Comparison of ENCODE assay signal across 8 cellular contexts in genomic region chr12:122896662-122897061, GRCh38. TPM values are rescaled to one million over a fixed set of nuclear protein-coding genes. Genes with fewer than 3 reads are reported as not detected.
A peak's percentile ranks its signal among the peaks of the same experiment; 100 is the strongest.
DNase-seq lines count a peak whose midpoint lies in the region; ATAC-seq and TF ChIP-seq lines count a peak whose summit lies in the region.

No MANE protein-coding gene starts in this region.

- H3K36me3 ChIP-seq in heart right ventricle (no peaks in the 10 kb centered on the region), lower lobe of right lung (no peaks in the 10 kb centered on the region), transverse colon (no peaks in the 10 kb centered on the region)

- no peak for TF ChIP-seq POLR2A in transverse colon (IDR thresholded peaks at IDR 0.05)

- H3K4me1 ChIP-seq in heart right ventricle (peaks cover 4 to 65% (median 38%) of the 10 kb centered on the region in 9 donors), lower lobe of right lung (peaks cover 45% of the 10 kb centered on the region), transverse colon (peaks cover 12 to 63% (median 40%) of the 10 kb centered on the region in 4 donors)

- peaks cover 42% of the 10 kb centered on the region for H3K4me1 Mint-ChIP-seq in activated T-helper 17 cell treated with anti-CD3 and anti-CD28 coated beads, Interleukin-2, amount 50 U/mL, for 72 hours

- ATAC-seq in heart right ventricle (no peak), left cardiac atrium (no peak), lower lobe of right lung (no peak)
- ATAC-seq in activated T-helper 17 cell treated with anti-CD3 and anti-CD28 coated beads, Interleukin-2, amount 50 U/mL, for 72 hours (replicated peaks) = no peak

- peak overlapping the region in 9 of 10 donors; percentile 85 to 94 (median 89) for H3K27ac ChIP-seq in heart right ventricle
- H3K27ac ChIP-seq in lower lobe of right lung = peak overlapping the region; percentile 94
- H3K27ac ChIP-seq in transverse colon = peak overlapping the region; percentile 93 to 98 (median 95)

- H3K4me3 ChIP-seq in heart right ventricle (peak overlapping the region in 1 of 10 donors; percentile 78), lower lobe of right lung (no peak overlapping the region), transverse colon (no peak overlapping the region)

- intact Hi-C loops in heart right ventricle (cut with DNase I) (loop anchor here in 2 of 10 donors (5.0 kb wide), 2 partner anchors 34 to 56 kb away; no protein-coding TSS in a partner anchor), left cardiac atrium (cut with DNase I) (no loop called here), lower lobe of right lung (cut with DNase I) (no loop called here), transverse colon (cut with DNase I; ENCODE audit: low total_unique reads) (loop anchor here (5.0 kb wide), 1 partner anchor 239 kb away; no protein-coding TSS in a partner anchor)

- DNase-seq in heart right ventricle = no peak
- DNase-seq in left cardiac atrium = no peak
- DNase-seq in lower lobe of right lung = no peak
- no peak for DNase-seq in transverse colon
- no peak for DNase-seq in ACHN
- DNase-seq in HUDEP-2 (lab: John Stamatoyannopoulos, UW; ENCODE audit: unreplicated experiment in 76 of 76) = no peak
- DNase-seq in OCI-M2 (lab: John Stamatoyannopoulos, UW; ENCODE audit: unreplicated experiment) = no peak

- H3K27me3 ChIP-seq in heart right ventricle (no peaks in the 10 kb centered on the region), lower lobe of right lung (ENCODE audit: low read depth) (no peaks in the 10 kb centered on the region), transverse colon (no peaks in the 10 kb centered on the region)

- peaks cover 4% of the 10 kb centered on the region for H3K9me3 Mint-ChIP-seq in activated T-helper 17 cell treated with anti-CD3 and anti-CD28 coated beads, Interleukin-2, amount 50 U/mL, for 72 hours

- WGBS in heart right ventricle, 2 donors = 91 to 94% methylated on average over 7 of the region's 7 CpGs
- WGBS in transverse colon (ENCODE audit: low coverage in 1 of 2), 2 donors = 90 to 100% methylated on average over 1 to 7 of the region's 7 CpGs

- TF ChIP-seq CTCF in heart right ventricle (IDR thresholded peaks at IDR 0.05) = no peak
- no peak for TF ChIP-seq CTCF in lower lobe of right lung (IDR thresholded peaks at IDR 0.05)
- no peak for TF ChIP-seq CTCF in transverse colon (IDR thresholded peaks at IDR 0.05)

- TF ChIP-seq EP300 in transverse colon (IDR thresholded peaks at IDR 0.05; ENCODE audit: low read depth) = no peak

- H3K36me3 Mint-ChIP-seq in activated T-helper 17 cell treated with anti-CD3 and anti-CD28 coated beads, Interleukin-2, amount 50 U/mL, for 72 hours (ENCODE audit: low read depth) = peaks cover 29% of the 10 kb centered on the region

- peak overlapping the region; percentile 92 for H3K27ac Mint-ChIP-seq in activated T-helper 17 cell treated with anti-CD3 and anti-CD28 coated beads, Interleukin-2, amount 50 U/mL, for 72 hours

- peak overlapping the region; percentile 91 for H3K4me3 Mint-ChIP-seq in activated T-helper 17 cell treated with anti-CD3 and anti-CD28 coated beads, Interleukin-2, amount 50 U/mL, for 72 hours

- in situ Hi-C loops in transverse colon (cut with MboI; ENCODE audit: low pct_ligation_motif_present in 1 of 4, low pct_unique_long_range_greater_than_20kb in 1 of 4, low sequenced_read_pairs in 3 of 4) (no loop called here), ACHN (cut with HindIII; ENCODE audit: low pct_ligation_motif_present, low pct_unique_long_range_greater_than_20kb, low sequenced_read_pairs) (no loop called here)

- H3K9me3 ChIP-seq in heart right ventricle = peaks cover 0 to 8% (median 0%) of the 10 kb centered on the region in 11 donors
- no peaks in the 10 kb centered on the region for H3K9me3 ChIP-seq in lower lobe of right lung
- no peaks in the 10 kb centered on the region for H3K9me3 ChIP-seq in transverse colon

- no peaks in the 10 kb centered on the region for H3K27me3 Mint-ChIP-seq in activated T-helper 17 cell treated with anti-CD3 and anti-CD28 coated beads, Interleukin-2, amount 50 U/mL, for 72 hours

RNA-seq across cellular contexts. Expression of gene VPS37B, which starts 0.7 kb away (rescaled TPM):
- total RNA-seq in heart right ventricle (10 to 100 TPM; 17.6 to 33.2 (median 19.8) TPM), left cardiac atrium (10 to 100 TPM; 20.5 to 22.7 TPM), lower lobe of right lung (34.5 TPM), transverse colon (100 to 1,000 TPM in 2 of 4 donors, 10 to 100 TPM in 2; 46.6 to 126 (median 104) TPM)
- 10 to 100 TPM; 16.4 to 26.7 TPM for polyA plus RNA-seq in heart right ventricle
- 10 to 100 TPM; 10.5 to 17.0 TPM for total RNA-seq in activated T-helper 17 cell treated with anti-CD3 and anti-CD28 coated beads, Interleukin-2, amount 50 U/mL, for 72 hours
